7 cellular contexts compared by ENCODE assay signal in genomic region chr5:111409266-111409665, GRCh38.
DNase-seq lines count a peak whose midpoint lies in the region; ATAC-seq, FAIRE-seq and TF ChIP-seq lines count a peak whose summit lies in the region.
"Not testable (repeated sequence)": the region's sequence is repeated elsewhere in the genome, so short reads cannot be mapped to it uniquely, and the experiment has no call there.

No MANE protein-coding gene starts in this region.

- H3K9me3 Mint-ChIP-seq in CD8-positive, alpha-beta T cell; stimulated activated effector memory CD8-positive, alpha-beta T cell treated with anti-CD3 and anti-CD28 coated beads, Interleukin-12 subunit alpha, Interleukin-12 subunit beta, amount 100 ng/mL, for 72 hours: not testable (repeated sequence)
- peaks cover 36% of the 10 kb centered on the region for H3K9me3 Mint-ChIP-seq in activated naive CD8-positive, alpha-beta T cell treated with anti-CD3 and anti-CD28 coated beads, Interleukin-2, amount 50 U/mL, for 24 hours

- H3K18ac ChIP-seq in H1 (ENCODE audit: extremely low read depth, low read length), result not testable (repeated sequence)

- not testable (repeated sequence) for TF ChIP-seq EP300 in H1 (IDR thresholded peaks at IDR 0.05; ENCODE audit: borderline replicate concordance in 1 of 2, low read depth in 2 of 2, low read length in 2 of 2)

- H2BK20ac ChIP-seq in H1 (ENCODE audit: low read length), result not testable (repeated sequence)

- not testable (repeated sequence) for H3K23me2 ChIP-seq in H1 (ENCODE audit: low read depth, low read length)

- not testable (repeated sequence) for H2AFZ ChIP-seq in DND-41 (ENCODE audit: low read depth, low read length); H1 (ENCODE audit: low read length)

- not testable (repeated sequence) for H3K23ac ChIP-seq in H1 (ENCODE audit: insufficient read length)

- not testable (repeated sequence) for H4K91ac ChIP-seq in H1 (replicated peaks; ENCODE audit: insufficient read length, low read length)

- not testable (repeated sequence) for H2BK120ac ChIP-seq in H1 (replicated peaks; ENCODE audit: low read depth, low read length)

- not testable (repeated sequence) for H3K14ac ChIP-seq in H1 (ENCODE audit: insufficient read length)

- H3K36me3 ChIP-seq in CD8-positive, alpha-beta T cell (ENCODE audit: insufficient read depth, low read length); DND-41 (ENCODE audit: insufficient read depth, low read length); HEK293 (ENCODE audit: control insufficient read depth in 2 of 2, insufficient read depth in 1 of 2, low read length in 2 of 2); H1 (ENCODE audit: control insufficient read depth in 2 of 4, insufficient read depth in 4 of 4, low read length in 3 of 4): not testable (repeated sequence)

- not testable (repeated sequence) for TF ChIP-seq CTCF in CD8-positive, alpha-beta T cell (IDR thresholded peaks at IDR 0.05); DND-41 (IDR thresholded peaks at IDR 0.05; ENCODE audit: borderline replicate concordance, extremely low read depth, low read length, poor library complexity, severe bottlenecking); HEK293 (tag by site-specific recombination; IDR thresholded peaks at IDR 0.05); H1 (IDR thresholded peaks at IDR 0.05; ENCODE audit: control extremely low read depth in 1 of 3, insufficient read depth in 1 of 3, low read depth in 1 of 3, low read length in 3 of 3)

- H3K9ac ChIP-seq in DND-41 (ENCODE audit: low read depth, low read length); H1 (replicated peaks in 1 of 4; ENCODE audit: extremely low read depth in 1 of 4, low read depth in 3 of 4, low read length in 3 of 4): not testable (repeated sequence)

- not testable (repeated sequence) for ATAC-seq in CD8-positive, alpha-beta T cell; activated naive CD8-positive, alpha-beta T cell treated with anti-CD3 and anti-CD28 coated beads, Interleukin-2, amount 50 U/mL, for 24 hours; stimulated activated effector memory CD8-positive, alpha-beta T cell treated with anti-CD3 and anti-CD28 coated beads, Interleukin-12 subunit alpha, Interleukin-12 subunit beta, amount 100 ng/mL, for 72 hours; stimulated activated naive CD8-positive, alpha-beta T cell treated with anti-CD3 and anti-CD28 coated beads, Interleukin-15, Interleukin-2, amounts not matched to agents 100 U/mL and 50 U/mL, for 24 hours
- ATAC-seq in DND-41 (ENCODE audit: insufficient read depth, low read depth), result peak; percentile 27; the same call in 2 of the 3 replicates

- TF ChIP-seq RAD21 in H1 (IDR thresholded peaks at IDR 0.05 in 1 of 2, conservative IDR thresholded peaks at IDR 0.05 in 1 of 2; ENCODE audit: low read depth in 2 of 2, low read length in 2 of 2), result not testable (repeated sequence)

- not testable (repeated sequence) for H3K4ac ChIP-seq in H1 (replicated peaks; ENCODE audit: insufficient read length, low read depth, low read length)

- H3K79me2 ChIP-seq in DND-41 (ENCODE audit: insufficient read depth, low read length); H1 (ENCODE audit: control insufficient read depth in 1 of 2, insufficient read depth in 2 of 2, low read length in 2 of 2): not testable (repeated sequence)

- CTCF ChIA-PET in CD8-positive, alpha-beta T cell (lab: Charles Lee), result interaction anchor here (0.7 kb wide), 1 partner anchor 9 kb away, joined by 3 read pairs; no protein-coding TSS in a partner anchor
- CTCF ChIA-PET in HEK293 (lab: Yijun Ruan, JAX); H1 (lab: Charles Lee; ENCODE audit: partially characterized antibody): not testable (repeated sequence)

- H3K9me3 ChIP-seq in CD8-positive, alpha-beta T cell (ENCODE audit: low read length); DND-41 (ENCODE audit: insufficient read depth, low read length, severe bottlenecking); HEK293 (ENCODE audit: control insufficient read depth, insufficient read depth, low read depth, low read length); H1 (ENCODE audit: insufficient read depth in 2 of 2, low read depth in 1 of 2, low read length in 1 of 2): not testable (repeated sequence)

- not testable (repeated sequence) for H3K79me1 ChIP-seq in H1 (ENCODE audit: low read depth, low read length)

- H3K4me3 Mint-ChIP-seq in CD8-positive, alpha-beta T cell; activated naive CD8-positive, alpha-beta T cell treated with anti-CD3 and anti-CD28 coated beads, Interleukin-2, amount 50 U/mL, for 24 hours; stimulated activated effector memory CD8-positive, alpha-beta T cell treated with anti-CD3 and anti-CD28 coated beads, Interleukin-12 subunit alpha, Interleukin-12 subunit beta, amount 100 ng/mL, for 72 hours: not testable (repeated sequence)

- not testable (repeated sequence) for DNase-seq in CD8-positive, alpha-beta T cell; DND-41; H1 (ENCODE audit: low read depth in 1 of 2, low spot score in 2 of 2); stimulated activated effector memory CD8-positive, alpha-beta T cell treated with anti-CD3 and anti-CD28 coated beads, Interleukin-12 subunit alpha, Interleukin-12 subunit beta, amount 100 ng/mL, for 72 hours (ENCODE audit: low spot score in 2 of 2)
- peak; percentile 13 for DNase-seq in activated naive CD8-positive, alpha-beta T cell treated with anti-CD3 and anti-CD28 coated beads, Interleukin-2, amount 50 U/mL, for 24 hours
- DNase-seq in stimulated activated naive CD8-positive, alpha-beta T cell treated with anti-CD3 and anti-CD28 coated beads, Interleukin-15, Interleukin-2, amounts not matched to agents 100 U/mL and 50 U/mL, for 24 hours, result peak; percentile 9

- H3K4me2 ChIP-seq in DND-41 (ENCODE audit: insufficient read depth, low read length); H1 (ENCODE audit: insufficient read depth in 1 of 2, low read depth in 2 of 2, low read length in 2 of 2): not testable (repeated sequence)

- not testable (repeated sequence) for FAIRE-seq in H1 (lab: Jason Lieb, UNC)

- not testable (repeated sequence) for H3K27me3 ChIP-seq in CD8-positive, alpha-beta T cell (ENCODE audit: insufficient read depth, low read length); DND-41 (ENCODE audit: insufficient read depth, low read length, poor library complexity); H1 (replicated peaks in 1 of 4; ENCODE audit: control insufficient read depth in 3 of 4, extremely low read depth in 1 of 4, insufficient read depth in 3 of 4, low read length in 3 of 4)

- TF ChIP-seq POLR2A in H1 (IDR thresholded peaks at IDR 0.05; ENCODE audit: control extremely low read depth in 1 of 2, low read depth in 2 of 2, low read length in 2 of 2), result not testable (repeated sequence)

- H2BK5ac ChIP-seq in H1 (ENCODE audit: low read depth, low read length), result not testable (repeated sequence)

- not testable (repeated sequence) for H3K27ac ChIP-seq in CD8-positive, alpha-beta T cell (ENCODE audit: low read depth, low read length); HEK293 (ENCODE audit: extremely low read depth, low read depth, low read length); H1 (ENCODE audit: low read depth, low read length)
- H3K27ac ChIP-seq in DND-41 (ENCODE audit: low read length), result 0 out of 2 replicates have a peak overlapping the region, but pooled peaks have one; percentile 26

- not testable (repeated sequence) for H3K4me3 ChIP-seq in CD8-positive, alpha-beta T cell (ENCODE audit: low read depth, low read length); DND-41 (ENCODE audit: low read depth in 1 of 2, low read length in 2 of 2); HEK293 (ENCODE audit: low read depth, low read length); H1 (ENCODE audit: extremely low read depth in 1 of 4, insufficient read depth in 2 of 4, low read depth in 3 of 4, low read length in 4 of 4)

- peaks cover 78% of the 10 kb centered on the region for H3K36me3 Mint-ChIP-seq in CD8-positive, alpha-beta T cell
- H3K36me3 Mint-ChIP-seq in activated naive CD8-positive, alpha-beta T cell treated with anti-CD3 and anti-CD28 coated beads, Interleukin-2, amount 50 U/mL, for 24 hours (ENCODE audit: low read depth), result peaks cover 54% of the 10 kb centered on the region
- H3K36me3 Mint-ChIP-seq in stimulated activated effector memory CD8-positive, alpha-beta T cell treated with anti-CD3 and anti-CD28 coated beads, Interleukin-12 subunit alpha, Interleukin-12 subunit beta, amount 100 ng/mL, for 72 hours, result peaks cover 29% of the 10 kb centered on the region

- not testable (repeated sequence) for H4K5ac ChIP-seq in H1 (ENCODE audit: insufficient read length, low read depth, low read length)

- H4K20me1 ChIP-seq in DND-41 (ENCODE audit: insufficient read depth, low read length); H1 (replicated peaks in 1 of 2; ENCODE audit: control insufficient read depth in 1 of 2, insufficient read depth in 2 of 2, low read length in 2 of 2): not testable (repeated sequence)

- H2BK15ac ChIP-seq in H1 (ENCODE audit: low read length), result not testable (repeated sequence)

- intact Hi-C loops in CD8-positive, alpha-beta T cell (cut with DNase I, micrococcal nuclease), result not testable (repeated sequence)

- not testable (repeated sequence) for H3K56ac ChIP-seq in H1 (replicated peaks; ENCODE audit: insufficient read length, low read depth, low read length)

- H3K27me3 Mint-ChIP-seq in CD8-positive, alpha-beta T cell (ENCODE audit: low read depth); activated naive CD8-positive, alpha-beta T cell treated with anti-CD3 and anti-CD28 coated beads, Interleukin-2, amount 50 U/mL, for 24 hours: not testable (repeated sequence)

- POLR2A ChIA-PET in CD8-positive, alpha-beta T cell (lab: Charles Lee); HEK293 (lab: Yijun Ruan, JAX); H1 (lab: Charles Lee; ENCODE audit: partially characterized antibody): not testable (repeated sequence)

- H3K4me1 ChIP-seq in CD8-positive, alpha-beta T cell (ENCODE audit: insufficient read depth, low read length); DND-41 (ENCODE audit: insufficient read depth, low read length); HEK293 (ENCODE audit: control insufficient read depth, insufficient read depth, low read length); H1 (replicated peaks in 1 of 4; ENCODE audit: control insufficient read depth in 3 of 4, insufficient read depth in 4 of 4, low read length in 3 of 4): not testable (repeated sequence)

- H3K4me1 Mint-ChIP-seq in CD8-positive, alpha-beta T cell (ENCODE audit: low read depth), result peaks cover 14% of the 10 kb centered on the region
- H3K4me1 Mint-ChIP-seq in activated naive CD8-positive, alpha-beta T cell treated with anti-CD3 and anti-CD28 coated beads, Interleukin-2, amount 50 U/mL, for 24 hours; stimulated activated effector memory CD8-positive, alpha-beta T cell treated with anti-CD3 and anti-CD28 coated beads, Interleukin-12 subunit alpha, Interleukin-12 subunit beta, amount 100 ng/mL, for 72 hours: not testable (repeated sequence)

- H3K27ac Mint-ChIP-seq in CD8-positive, alpha-beta T cell, result peak overlapping the region; percentile 22
- H3K27ac Mint-ChIP-seq in activated naive CD8-positive, alpha-beta T cell treated with anti-CD3 and anti-CD28 coated beads, Interleukin-2, amount 50 U/mL, for 24 hours, result not testable (repeated sequence)
- peak overlapping the region; percentile 12 for H3K27ac Mint-ChIP-seq in stimulated activated effector memory CD8-positive, alpha-beta T cell treated with anti-CD3 and anti-CD28 coated beads, Interleukin-12 subunit alpha, Interleukin-12 subunit beta, amount 100 ng/mL, for 72 hours

- H4K8ac ChIP-seq in H1 (ENCODE audit: extremely low read depth, insufficient read depth, low read length), result 0 out of 2 replicates have a peak overlapping the region, but pooled peaks have one; percentile 51

- not testable (repeated sequence) for H2BK12ac ChIP-seq in H1 (ENCODE audit: low read depth, low read length)

- H2AK5ac ChIP-seq in H1 (ENCODE audit: low read depth, low read length), result not testable (repeated sequence)
